8 cellular contexts compared by ENCODE assay signal in the genomic region with DNA sequence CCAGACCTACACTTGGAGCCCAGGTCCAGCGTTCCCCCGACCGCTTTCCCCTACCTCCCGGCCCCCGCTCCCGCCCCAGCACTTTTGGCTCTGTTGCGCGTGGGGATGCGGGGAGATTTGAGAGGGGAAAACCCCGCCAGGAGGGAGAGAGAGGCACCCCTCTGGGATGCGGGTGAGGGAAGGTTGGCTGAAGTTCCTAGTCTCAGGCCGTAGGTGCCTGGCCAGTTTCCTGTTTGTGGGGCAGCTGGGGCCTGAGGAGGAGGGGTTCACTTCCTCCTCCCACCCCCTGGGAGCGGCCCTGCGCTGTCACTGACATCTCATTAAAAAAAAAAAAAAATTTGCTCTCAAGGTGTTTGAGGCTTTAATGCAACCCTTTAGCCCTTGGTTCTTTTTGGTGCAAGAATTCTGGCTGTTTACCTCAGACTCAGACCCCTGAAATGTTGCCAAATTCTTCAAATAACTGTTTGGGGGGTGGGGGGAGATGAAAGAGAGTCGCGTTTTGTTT. TPM values are rescaled to one million over a fixed set of nuclear protein-coding genes. Genes with fewer than 3 reads are reported as not detected.
A peak's percentile ranks its signal among the peaks of the same experiment; 100 is the strongest.
DNase-seq lines count a peak whose midpoint lies in the region; ATAC-seq, FAIRE-seq and TF ChIP-seq lines count a peak whose summit lies in the region.

No MANE protein-coding gene starts in this region.

- FAIRE-seq in bronchial epithelial cell (lab: Jason Lieb, UNC): no peak

- POLR2A ChIA-PET in AG04449 (lab: Yijun Ruan, JAX): interaction anchor here (1.5 to 3.0 kb wide), 3 partner anchors 517 to 582 kb away, joined by 3 to 29 read pairs (median 26); a partner anchor contains a TSS

- peak overlapping the region; percentile 93 for H3K4me3 Mint-ChIP-seq in type B pancreatic cell

- H3K27me3 Mint-ChIP-seq in type B pancreatic cell: peaks cover 46% of the 10 kb centered on the region

- peak; percentile 6 for TF ChIP-seq POLR2A in GM18505 (IDR thresholded peaks at IDR 0.05; ENCODE audit: borderline replicate concordance, extremely low read depth, insufficient read depth, insufficient read length)

- no peak for TF ChIP-seq CTCF in AG04449 (IDR thresholded peaks at IDR 0.05; ENCODE audit: insufficient read depth, low read length, missing control alignments)
- no peak for TF ChIP-seq CTCF in bronchial epithelial cell (IDR thresholded peaks at IDR 0.05; ENCODE audit: insufficient read depth, low read length, severe bottlenecking)
- TF ChIP-seq CTCF in lower lobe of right lung (IDR thresholded peaks at IDR 0.05): no peak
- no peak for TF ChIP-seq CTCF in type B pancreatic cell (conservative IDR thresholded peaks at IDR 0.05)

- DNase-seq in AG04449 (ENCODE audit: low read depth, low spot score): no peak
- peak; percentile 20 for DNase-seq in MV-4-11 (lab: John Stamatoyannopoulos, UW)
- no peak for DNase-seq in bronchial epithelial cell (ENCODE audit: low read depth)
- peak; percentile 59 for DNase-seq in lower lobe of right lung
- no peak for DNase-seq in type B pancreatic cell (ENCODE audit: extremely low spot score, unreplicated experiment)
- DNase-seq in G401 (ENCODE audit: low spot score): no peak

- no peaks in the 10 kb centered on the region for H3K27me3 ChIP-seq in bronchial epithelial cell (ENCODE audit: control insufficient read depth, insufficient read depth, low read length)
- H3K27me3 ChIP-seq in lower lobe of right lung (ENCODE audit: low read depth): peaks cover 5% of the 10 kb centered on the region

- peak overlapping the region; percentile 88 for H3K27ac ChIP-seq in lower lobe of right lung

- intact Hi-C loops in lower lobe of right lung (cut with DNase I): loop anchor here (10.0 kb wide), 2 partner anchors 417 to 577 kb away; no protein-coding TSS in a partner anchor

- no peak for ATAC-seq in GM18505 (IDR thresholded peaks at IDR 0.05; ENCODE audit: unreplicated experiment)
- ATAC-seq in lower lobe of right lung: peak; percentile 37 to 48
- no peak for ATAC-seq in HG03439 (IDR thresholded peaks at IDR 0.05; ENCODE audit: unreplicated experiment)

- no peaks in the 10 kb centered on the region for H3K36me3 ChIP-seq in bronchial epithelial cell (ENCODE audit: control insufficient read depth, insufficient read depth, low read length)
- H3K36me3 ChIP-seq in lower lobe of right lung: no peaks in the 10 kb centered on the region

- CTCF ChIA-PET in AG04449 (lab: Yijun Ruan, JAX): interaction anchor here (0.6 to 14.2 kb wide), 13 partner anchors 11 to 578 kb away, joined by 3 to 288 read pairs (median 5); a partner anchor contains a TSS

- H3K4me1 ChIP-seq in lower lobe of right lung: peaks cover 61% of the 10 kb centered on the region

- in situ Hi-C loops in G401 (cut with HindIII; ENCODE audit: low sequenced_read_pairs): loop anchor here (10.0 kb wide), 1 partner anchor 557 kb away; no protein-coding TSS in a partner anchor

- H3K27ac Mint-ChIP-seq in type B pancreatic cell: no peak overlapping the region

- H3K4me3 ChIP-seq in AG04449 (ENCODE audit: low read depth, low read length) (peak overlapping the region; percentile 70), bronchial epithelial cell (ENCODE audit: low read depth, low read length) (peak overlapping the region; percentile 59), lower lobe of right lung (peak overlapping the region; percentile 84)

- no peaks in the 10 kb centered on the region for H3K9me3 Mint-ChIP-seq in type B pancreatic cell

- H3K4me1 Mint-ChIP-seq in type B pancreatic cell (ENCODE audit: unreplicated experiment): peaks cover 47% of the 10 kb centered on the region

- no peaks in the 10 kb centered on the region for H3K36me3 Mint-ChIP-seq in type B pancreatic cell

- H3K9me3 ChIP-seq in lower lobe of right lung: no peaks in the 10 kb centered on the region

RNA-seq across cellular contexts. Expression of a gene that starts 2.6 kb away (rescaled TPM):
- total RNA-seq in bronchial epithelial cell (2.9 and 3.7 TPM in 2 replicates), lower lobe of right lung (12.9 TPM), type B pancreatic cell (ENCODE audit: low replicate concordance) (9.3 and 13.9 TPM in 2 replicates)
- total RNA-seq in G401 (2014; rRNA removed; shearing (Covaris generic)): 9.6 and 13.2 TPM in 2 replicates

RNA-seq across cellular contexts. Expression of a gene that starts 16.3 kb away (rescaled TPM):
- total RNA-seq in bronchial epithelial cell: 36.2 and 50.3 TPM in 2 replicates
- 40.9 TPM for total RNA-seq in lower lobe of right lung
- 43.8 and 45.3 TPM in 2 replicates for total RNA-seq in type B pancreatic cell (ENCODE audit: low replicate concordance)
- total RNA-seq in G401 (2014; rRNA removed; shearing (Covaris generic)): 38.4 and 39.1 TPM in 2 replicates

RNA-seq across cellular contexts. Expression of a gene that starts 55.0 kb away (rescaled TPM):
- 8.4 and 9.0 TPM in 2 replicates for total RNA-seq in bronchial epithelial cell
- 22.7 TPM for total RNA-seq in lower lobe of right lung
- 7.9 and 22.8 TPM in 2 replicates for total RNA-seq in type B pancreatic cell (ENCODE audit: low replicate concordance)
- 6.5 and 7.3 TPM in 2 replicates for total RNA-seq in G401 (2014; rRNA removed; shearing (Covaris generic))

Comparison
In these comparisons a context has a peak if more than half of its experiments do, and no peak if none do; other contexts are left out.
1. DNase-seq: peak in MV-4-11 (single experiment) and lower lobe of right lung (single experiment); none in AG04449 (single experiment), bronchial epithelial cell (single experiment), type B pancreatic cell (single experiment) and G401 (single experiment).
2. ATAC-seq: peak in lower lobe of right lung (2 of 2); none in GM18505 (single experiment) and HG03439 (single experiment).
3. Peak in every context shown above with its lines, with median percentiles within 50 percentile points of each other: H3K4me3 ChIP-seq.